Comparison of ENCODE assay signal across 29 cellular contexts in the genomic region with DNA sequence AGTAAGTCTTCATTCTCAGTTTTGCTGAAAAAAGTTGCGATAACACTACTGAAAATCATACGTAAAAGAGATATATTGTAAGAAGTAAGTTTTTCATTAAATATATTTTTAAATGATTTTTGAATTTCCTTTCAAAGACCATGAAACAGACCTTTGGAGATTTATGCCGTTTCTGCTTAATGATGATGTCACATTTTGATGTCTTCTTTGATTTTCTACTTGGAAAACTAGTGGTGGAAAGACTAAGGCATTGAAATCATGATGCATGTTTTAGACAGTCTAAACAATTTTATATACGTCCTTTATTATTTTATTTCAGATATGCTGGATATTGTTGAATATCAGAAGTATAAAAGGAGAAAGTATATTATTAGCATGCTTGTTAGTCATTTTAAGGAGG.
"Had no signal": no experiment of that assay in that cellular context is flagged by ENCODE, and none has a peak within 500 bp of the region (broad histone marks: within the 10 kb centered on the region; RNA-seq: fewer than 3 reads in every experiment).

No MANE protein-coding gene starts in this region.

- H3K27ac Mint-ChIP-seq: stimulated activated effector memory CD8-positive, alpha-beta T cell treated with anti-CD3 and anti-CD28 coated beads, Interleukin-12 subunit alpha, Interleukin-12 subunit beta, amount 100 ng/mL, for 72 hours; stimulated activated memory B cell treated with anti-CD40 and anti-IgM and Interleukin-4, amounts not matched to agents 10 μg/mL and 1 μg/mL and 100 μg/mL, for 72 hours; stimulated activated naive B cell treated with anti-CD40 and anti-IgM and Interleukin-4, amounts not matched to agents 10 μg/mL and 1 μg/mL and 100 μg/mL, for 72 hours; stimulated activated naive CD8-positive, alpha-beta T cell treated with anti-CD3 and anti-CD28 coated beads, Interleukin-15, Interleukin-2, amounts not matched to agents 100 ng/mL and 50 ng/mL, for 24 hours; type B pancreatic cell had no signal

- H3K27me3 Mint-ChIP-seq: stimulated activated memory B cell treated with anti-CD40 and anti-IgM and Interleukin-4, amounts not matched to agents 10 μg/mL and 1 μg/mL and 100 μg/mL, for 72 hours; stimulated activated naive CD8-positive, alpha-beta T cell treated with anti-CD3 and anti-CD28 coated beads, Interleukin-15, amount 100 ng/mL, for 72 hours; stimulated activated naive CD8-positive, alpha-beta T cell treated with anti-CD3 and anti-CD28 coated beads, Interleukin-15, Interleukin-2, amounts not matched to agents 100 ng/mL and 50 ng/mL, for 24 hours had no signal

- H3K4me1 Mint-ChIP-seq: stimulated activated effector memory CD8-positive, alpha-beta T cell treated with anti-CD3 and anti-CD28 coated beads, Interleukin-12 subunit alpha, Interleukin-12 subunit beta, amount 100 ng/mL, for 72 hours; stimulated activated memory B cell treated with anti-CD40 and anti-IgM and Interleukin-4, amounts not matched to agents 10 μg/mL and 1 μg/mL and 100 μg/mL, for 72 hours; stimulated activated naive B cell treated with anti-CD40 and anti-IgM and Interleukin-4, amounts not matched to agents 10 μg/mL and 1 μg/mL and 100 μg/mL, for 72 hours; stimulated activated naive CD8-positive, alpha-beta T cell treated with anti-CD3 and anti-CD28 coated beads, Interleukin-15, amount 100 ng/mL, for 72 hours had no signal

- ATAC-seq: stimulated activated effector memory CD8-positive, alpha-beta T cell treated with anti-CD3 and anti-CD28 coated beads, Interleukin-12 subunit alpha, Interleukin-12 subunit beta, amount 100 ng/mL, for 72 hours; stimulated activated memory B cell treated with anti-CD40 and anti-IgM and Interleukin-4, amounts not matched to agents 10 μg/mL and 1 μg/mL and 100 μg/mL, for 72 hours; stimulated activated naive B cell treated with anti-CD40 and anti-IgM and Interleukin-4, amounts not matched to agents 10 μg/mL and 1 μg/mL and 100 μg/mL, for 72 hours; stimulated activated naive CD8-positive, alpha-beta T cell treated with anti-CD3 and anti-CD28 coated beads, Interleukin-15, amount 100 ng/mL, for 72 hours; stimulated activated naive CD8-positive, alpha-beta T cell treated with anti-CD3 and anti-CD28 coated beads, Interleukin-15, Interleukin-2, amounts not matched to agents 100 U/mL and 50 U/mL, for 24 hours; upper lobe of right lung had no signal

- H3K4me3 ChIP-seq: stomach, suprapubic skin, testis, thoracic aorta, thyroid gland, tibial artery, tibial nerve, transverse colon, upper lobe of left lung, upper lobe of right lung, uterus, vagina had no signal

- H3K36me3 Mint-ChIP-seq: stimulated activated effector memory CD8-positive, alpha-beta T cell treated with anti-CD3 and anti-CD28 coated beads, Interleukin-12 subunit alpha, Interleukin-12 subunit beta, amount 100 ng/mL, for 72 hours; stimulated activated memory B cell treated with anti-CD40 and anti-IgM and Interleukin-4, amounts not matched to agents 10 μg/mL and 1 μg/mL and 100 μg/mL, for 72 hours; stimulated activated naive B cell treated with anti-CD40 and anti-IgM and Interleukin-4, amounts not matched to agents 10 μg/mL and 1 μg/mL and 100 μg/mL, for 72 hours had no signal

- FAIRE-seq: urothelium cell line had no signal

- H3K4me1 ChIP-seq: stomach, suprapubic skin, testis, thyroid gland, tibial artery, tibial nerve, transverse colon, upper lobe of left lung, upper lobe of right lung, uterus, vagina had no signal

- H3K9me3 Mint-ChIP-seq: stimulated activated memory B cell treated with anti-CD40 and anti-IgM and Interleukin-4, amounts not matched to agents 10 μg/mL and 1 μg/mL and 100 μg/mL, for 72 hours; stimulated activated naive B cell treated with anti-CD40 and anti-IgM and Interleukin-4, amounts not matched to agents 10 μg/mL and 1 μg/mL and 100 μg/mL, for 72 hours; stimulated activated naive CD8-positive, alpha-beta T cell treated with anti-CD3 and anti-CD28 coated beads, Interleukin-15, amount 100 ng/mL, for 72 hours; stimulated activated naive CD8-positive, alpha-beta T cell treated with anti-CD3 and anti-CD28 coated beads, Interleukin-15, Interleukin-2, amounts not matched to agents 100 ng/mL and 50 ng/mL, for 24 hours; type B pancreatic cell had no signal

- DNase-seq: stimulated activated CD4-positive, alpha-beta T cell treated with anti-CD3 and anti-CD28 coated beads, Interleukin-2, amount 100 ng/mL, for 48 hours; stimulated activated CD4-positive, alpha-beta T cell treated with anti-CD3 and anti-CD28 coated beads, Interleukin-4, amount 100 ng/mL, for 1 hour; stimulated activated CD4-positive, alpha-beta T cell treated with anti-CD3 and anti-CD28 coated beads, Interleukin-4, amount 100 ng/mL, for 24 hours; stimulated activated CD4-positive, alpha-beta T cell treated with anti-CD3 and anti-CD28 coated beads, Interleukin-4, amount 100 ng/mL, for 4 hours; stimulated activated CD8-positive, alpha-beta memory T cell treated with anti-CD3 and anti-CD28 coated beads, Interleukin-4, amount 100 ng/mL, for 48 hours; stimulated activated naive B cell treated with anti-CD40 and anti-IgM and Interleukin-4, amounts not matched to agents 10 μg/mL and 1 μg/mL and 100 μg/mL, for 72 hours; stimulated activated naive CD4-positive, alpha-beta T cell; stimulated activated naive CD4-positive, alpha-beta T cell treated with Interleukin-2 at 50 U/mL for 16 hours; stimulated activated naive CD8-positive, alpha-beta T cell treated with anti-CD3 and anti-CD28 coated beads, Interleukin-15, amount 100 ng/mL, for 72 hours; stimulated activated naive CD8-positive, alpha-beta T cell treated with anti-CD3 and anti-CD28 coated beads, Interleukin-15, Interleukin-2, amounts not matched to agents 100 U/mL and 50 U/mL, for 24 hours; stomach; substantia nigra; testis; thyroid gland; tibial artery; transverse colon; trophoblast cell; upper lobe of left lung; upper lobe of right lung; uterus had no signal

- H3K36me3 ChIP-seq: stomach, suprapubic skin, thoracic aorta, thyroid gland, tibial artery, tibial nerve, transverse colon, upper lobe of left lung, upper lobe of right lung, uterus, vagina had no signal

- H3K27me3 ChIP-seq: stomach, suprapubic skin, testis, thyroid gland, tibial artery, tibial nerve, transverse colon, upper lobe of left lung, upper lobe of right lung, uterus, vagina had no signal

- H3K27ac ChIP-seq: stomach, suprapubic skin, testis, thoracic aorta, thyroid gland, tibial artery, tibial nerve, transverse colon, upper lobe of left lung, upper lobe of right lung, uterus, vagina had no signal

- H3K4me3 Mint-ChIP-seq: stimulated activated effector memory CD8-positive, alpha-beta T cell treated with anti-CD3 and anti-CD28 coated beads, Interleukin-12 subunit alpha, Interleukin-12 subunit beta, amount 100 ng/mL, for 72 hours; stimulated activated memory B cell treated with anti-CD40 and anti-IgM and Interleukin-4, amounts not matched to agents 10 μg/mL and 1 μg/mL and 100 μg/mL, for 72 hours; stimulated activated naive B cell treated with anti-CD40 and anti-IgM and Interleukin-4, amounts not matched to agents 10 μg/mL and 1 μg/mL and 100 μg/mL, for 72 hours; stimulated activated naive CD8-positive, alpha-beta T cell treated with anti-CD3 and anti-CD28 coated beads, Interleukin-15, amount 100 ng/mL, for 72 hours; stimulated activated naive CD8-positive, alpha-beta T cell treated with anti-CD3 and anti-CD28 coated beads, Interleukin-15, Interleukin-2, amounts not matched to agents 100 ng/mL and 50 ng/mL, for 24 hours; type B pancreatic cell had no signal

- H3K9me3 ChIP-seq: stomach, suprapubic skin, testis, thoracic aorta, thyroid gland, tibial artery, tibial nerve, transverse colon, upper lobe of left lung, upper lobe of right lung, uterus, vagina had no signal
